Comparison of ENCODE assay signal across 1 cellular context in the genomic region with DNA sequence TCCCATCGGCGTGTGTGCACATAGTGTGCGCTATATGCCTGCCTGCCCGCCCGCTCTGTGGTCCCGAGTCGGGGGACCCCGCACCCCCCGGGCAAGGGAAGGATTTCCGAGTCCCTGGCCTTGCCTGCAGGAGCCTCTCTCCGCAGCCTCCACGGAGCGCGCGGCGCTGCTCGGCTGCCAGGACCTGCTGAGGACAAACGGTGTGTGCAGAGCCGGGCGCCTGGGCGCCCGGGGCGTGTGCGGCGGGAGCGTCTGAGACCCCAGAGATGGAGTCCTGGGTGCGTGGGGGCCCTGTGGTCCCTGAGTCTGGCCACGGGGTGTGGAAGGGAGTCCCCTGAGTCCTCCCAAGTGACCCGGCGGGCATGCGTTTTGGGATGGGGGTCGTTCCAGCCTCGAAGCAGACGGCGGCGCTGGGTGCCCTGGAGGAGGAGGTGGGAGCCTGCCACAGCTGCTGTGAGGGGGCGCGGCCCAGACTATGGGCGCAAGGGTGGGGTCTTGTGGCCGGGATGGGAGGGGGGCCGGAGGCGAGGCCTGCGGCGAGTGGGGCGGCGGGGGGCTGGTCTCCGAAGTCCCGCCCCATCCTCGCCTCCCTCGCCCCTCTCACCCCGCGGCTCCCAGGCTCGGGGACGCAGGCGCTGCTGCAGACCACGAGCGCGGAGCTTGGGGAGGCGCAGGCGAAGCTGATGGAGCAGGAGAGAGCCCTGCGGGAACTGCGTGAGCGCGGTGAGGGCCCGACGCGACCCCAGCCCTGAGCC.
A peak's percentile ranks its signal among the peaks of the same experiment; 100 is the strongest.
TF ChIP-seq lines count a peak whose summit lies in the region.

No MANE protein-coding gene starts in this region.

TF ChIP-seq in GM23338, 12 proteins besides CTCF, POLR2A, EP300 and RAD21:
- TF ChIP-seq EZH2phosphoT487 (IDR thresholded peaks at IDR 0.05; ENCODE audit: unreplicated experiment) (no peak), STAT1 (IDR thresholded peaks at IDR 0.05; ENCODE audit: unreplicated experiment) (no peak), REST (IDR thresholded peaks at IDR 0.05; ENCODE audit: unreplicated experiment) (no peak), ZNF331 (CRISPR knock-in tag; IDR thresholded peaks at IDR 0.05; ENCODE audit: low read depth) (no peak), EZH2 (IDR thresholded peaks at IDR 0.05; ENCODE audit: low read depth, unreplicated experiment) (peak; percentile 69), JUNB (IDR thresholded peaks at IDR 0.05; ENCODE audit: unreplicated experiment) (no peak)
- TF ChIP-seq, protein P1, sequence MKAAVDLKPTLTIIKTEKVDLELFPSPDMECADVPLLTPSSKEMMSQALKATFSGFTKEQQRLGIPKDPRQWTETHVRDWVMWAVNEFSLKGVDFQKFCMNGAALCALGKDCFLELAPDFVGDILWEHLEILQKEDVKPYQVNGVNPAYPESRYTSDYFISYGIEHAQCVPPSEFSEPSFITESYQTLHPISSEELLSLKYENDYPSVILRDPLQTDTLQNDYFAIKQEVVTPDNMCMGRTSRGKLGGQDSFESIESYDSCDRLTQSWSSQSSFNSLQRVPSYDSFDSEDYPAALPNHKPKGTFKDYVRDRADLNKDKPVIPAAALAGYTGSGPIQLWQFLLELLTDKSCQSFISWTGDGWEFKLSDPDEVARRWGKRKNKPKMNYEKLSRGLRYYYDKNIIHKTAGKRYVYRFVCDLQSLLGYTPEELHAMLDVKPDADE (IDR thresholded peaks at IDR 0.05) = no peak
TF ChIP-seq in GM23338: peak in this region for 1.
